15 cellular contexts compared by ENCODE assay signal in genomic region chr9:130480673-130481072, GRCh38. TPM values are rescaled to one million over a fixed set of nuclear protein-coding genes. Genes with fewer than 3 reads are reported as not detected.
A peak's percentile ranks its signal among the peaks of the same experiment; 100 is the strongest.
DNase-seq lines count a peak whose midpoint lies in the region; ATAC-seq, FAIRE-seq and TF ChIP-seq lines count a peak whose summit lies in the region.
"Had no signal": no experiment of that assay in that cellular context is flagged by ENCODE, and none has a peak within 500 bp of the region (broad histone marks: within the 10 kb centered on the region; RNA-seq: fewer than 3 reads in every experiment).

No MANE protein-coding gene starts in this region.

- dilution Hi-C loops in mammary epithelial cell (cut with HindIII; ENCODE audit: low sequenced_read_pairs): no loop called here

- DNase-seq in 8988T: peak; percentile 91
- peak; percentile 45 for DNase-seq in Karpas-422
- peak; percentile 5 for DNase-seq in cerebellar cortex (ENCODE audit: low spot score)
- peak; percentile 62 for DNase-seq in kidney
- DNase-seq in mammary epithelial cell: no peak
- no peak for DNase-seq in omental fat pad (ENCODE audit: low spot score)
- DNase-seq: activated CD4-positive, CD25-positive, alpha-beta regulatory T cell treated with anti-CD3 and anti-CD28 coated beads, Interleukin-2, amount 50 U/mL, for 72 hours; activated T-cell treated with anti-CD3 and anti-CD28 coated beads, Interleukin-2, amount 50 U/mL, for 24 hours; effector memory CD8-positive, alpha-beta T cell; heart left ventricle; NCI-H2029 treated with DMSO at 0.1 percent for 48 hours; NCI-H774 had no signal

- in situ Hi-C loops in mammary epithelial cell (cut with MboI; ENCODE audit: low sequenced_read_pairs in 2 of 2): loop anchor here in 1 of 2 donors (25.0 kb wide), 1 partner anchor 107 kb away; the partner anchor contains the start of gene FUBP3

- H3K4me2 ChIP-seq in Karpas-422 (ENCODE audit: low read depth, low read length, poor library complexity, severe bottlenecking): no peak overlapping the region
- no peak overlapping the region for H3K4me2 ChIP-seq in mammary epithelial cell (ENCODE audit: insufficient read depth, low read depth, low read length)

- intact Hi-C loops in kidney (cut with DNase I): no loop called here
- intact Hi-C loops in mammary epithelial cell (cut with micrococcal nuclease): no loop called here

- H3K9ac ChIP-seq in Karpas-422 (ENCODE audit: low read length): no peak overlapping the region
- no peak overlapping the region for H3K9ac ChIP-seq in kidney (ENCODE audit: low read length in 2 of 2)
- no peak overlapping the region for H3K9ac ChIP-seq in mammary epithelial cell (ENCODE audit: insufficient read depth, low read length)

- H3K4me3 ChIP-seq in Karpas-422 (ENCODE audit: low read length) (no peak overlapping the region), kidney (ENCODE audit: low read length in 2 of 2) (no peak overlapping the region), mammary epithelial cell (replicated peaks in 1 of 3; ENCODE audit: insufficient read depth in 1 of 3, low read depth in 2 of 3, low read length in 3 of 3) (no peak overlapping the region)
- H3K4me3 ChIP-seq: heart left ventricle, thoracic aorta had no signal

- 90% methylated on average over 12 of the region's 16 CpGs for WGBS in mammary epithelial cell (ENCODE audit: low coverage, missing lambda C conversion rate)

- H4K20me1 ChIP-seq in Karpas-422 (ENCODE audit: insufficient read depth, low read depth, low read length) (no peaks in the 10 kb centered on the region), mammary epithelial cell (ENCODE audit: insufficient read depth, low read length) (no peaks in the 10 kb centered on the region)

- H3K9me3 ChIP-seq in Karpas-422 (ENCODE audit: low read length) (no peaks in the 10 kb centered on the region), kidney (ENCODE audit: control insufficient read depth in 1 of 2, low read length in 2 of 2) (no peaks in the 10 kb centered on the region), mammary epithelial cell (replicated peaks; ENCODE audit: insufficient read depth, low read length) (no peaks in the 10 kb centered on the region)
- H3K9me3 ChIP-seq: heart left ventricle, thoracic aorta had no signal

- H3K36me3 ChIP-seq in Karpas-422 (ENCODE audit: insufficient read depth, low read length): no peaks in the 10 kb centered on the region
- H3K36me3 ChIP-seq in kidney (ENCODE audit: control insufficient read depth in 1 of 2, insufficient read depth in 2 of 2, low read length in 2 of 2): peaks cover 9 to 41% of the 10 kb centered on the region in 2 donors
- no peaks in the 10 kb centered on the region for H3K36me3 ChIP-seq in mammary epithelial cell (ENCODE audit: insufficient read depth, low read length)

- H3K4me1 ChIP-seq in Karpas-422 (ENCODE audit: low read length) (no peaks in the 10 kb centered on the region), kidney (ENCODE audit: control insufficient read depth in 1 of 2, insufficient read depth in 1 of 2, low read depth in 1 of 2, low read length in 2 of 2) (no peaks in the 10 kb centered on the region), mammary epithelial cell (ENCODE audit: insufficient read depth, low read length) (no peaks in the 10 kb centered on the region)
- H3K4me1 ChIP-seq: heart left ventricle had no signal

- TF ChIP-seq CTCF in kidney (IDR thresholded peaks at IDR 0.05; ENCODE audit: borderline replicate concordance, extremely low read depth, insufficient read depth) (no peak), mammary epithelial cell (conservative IDR thresholded peaks at IDR 0.05 in 1 of 2, IDR thresholded peaks at IDR 0.05 in 1 of 2; ENCODE audit: extremely low read depth in 1 of 2, insufficient read depth in 1 of 2, low read depth in 1 of 2, low read length in 2 of 2) (peak in 1 of 2 donors; percentile 30), omental fat pad (IDR thresholded peaks at IDR 0.05) (no peak)

- ATAC-seq in HG02970 (IDR thresholded peaks at IDR 0.05; ENCODE audit: low FRiP score, unreplicated experiment) (no peak), GM21367 (IDR thresholded peaks at IDR 0.05; ENCODE audit: unreplicated experiment) (no peak), omental fat pad (ENCODE audit: low FRiP score) (no peak)
- ATAC-seq: effector memory CD8-positive, alpha-beta T cell; heart left ventricle had no signal

- no peaks in the 10 kb centered on the region for H3K27me3 ChIP-seq in Karpas-422 (ENCODE audit: low read length)
- H3K27me3 ChIP-seq in mammary epithelial cell (ENCODE audit: insufficient read depth, low read length): no peaks in the 10 kb centered on the region
- H3K27me3 ChIP-seq: heart left ventricle had no signal

- no TSS peak for BruUV-seq in mammary epithelial cell (replicated peaks; lab: Mats Ljungman, UMichigan)

- H3K27ac ChIP-seq in Karpas-422 (ENCODE audit: low read length) (no peak overlapping the region), kidney (ENCODE audit: low read depth in 2 of 2, low read length in 2 of 2) (no peak overlapping the region), mammary epithelial cell (ENCODE audit: insufficient read depth, low read depth, low read length) (no peak overlapping the region)
- H3K27ac ChIP-seq: heart left ventricle, thoracic aorta had no signal

- CTCF ChIA-PET in mammary epithelial cell (lab: Charles Lee; ENCODE audit: low non-redundant PET): no interaction called here

- H3K9me2 ChIP-seq in Karpas-422 (replicated peaks; ENCODE audit: insufficient read depth, low read length): no peaks in the 10 kb centered on the region

- H3K79me2 ChIP-seq in Karpas-422 (ENCODE audit: low read length) (no peaks in the 10 kb centered on the region), mammary epithelial cell (ENCODE audit: insufficient read depth, low read length) (no peaks in the 10 kb centered on the region)

- no peak for FAIRE-seq in kidney (lab: Jason Lieb, UNC)

- no peak overlapping the region for H2AFZ ChIP-seq in Karpas-422 (ENCODE audit: low read length)
- H2AFZ ChIP-seq in mammary epithelial cell (ENCODE audit: low read depth, low read length): no peak overlapping the region

RNA-seq across cellular contexts. Expression of gene ASS1, which starts 35.9 kb away (rescaled TPM):
- not detected in 2 replicates for total RNA-seq in Karpas-422 (2014; rRNA removed; shearing (Covaris generic); ENCODE audit: low replicate concordance)
- total RNA-seq in kidney: 124 TPM
- polyA plus RNA-seq in kidney (ENCODE audit: insufficient read depth, low read depth, low replicate concordance): 1,185 TPM
- 100 to 1,000 TPM in 1 of 2 donors, 10 to 100 TPM in 1; 58.7 to 683 TPM for total RNA-seq in mammary epithelial cell
- polyA plus RNA-seq in mammary epithelial cell: 113 TPM
- 55.6 TPM for polyA minus RNA-seq in mammary epithelial cell
- 100 to 1,000 TPM; 250 to 621 (median 378) TPM for total RNA-seq in omental fat pad

Comparison
In these comparisons a context has a peak if more than half of its experiments do, and no peak if none do; other contexts are left out.
1. DNase-seq: peak in 8988T (single experiment), Karpas-422 (single experiment), cerebellar cortex (single experiment) and kidney (single experiment); none in mammary epithelial cell (single experiment) and omental fat pad (single experiment).
2. RNA of gene ASS1, which starts 35.9 kb away (total RNA-seq): 58.7 to 683 TPM in mammary epithelial cell, 250 to 621 TPM in omental fat pad and 124 TPM in kidney (single experiment); not detected in Karpas-422; every median in the first group is over 10 times any median in the second.